In the genomic region with DNA sequence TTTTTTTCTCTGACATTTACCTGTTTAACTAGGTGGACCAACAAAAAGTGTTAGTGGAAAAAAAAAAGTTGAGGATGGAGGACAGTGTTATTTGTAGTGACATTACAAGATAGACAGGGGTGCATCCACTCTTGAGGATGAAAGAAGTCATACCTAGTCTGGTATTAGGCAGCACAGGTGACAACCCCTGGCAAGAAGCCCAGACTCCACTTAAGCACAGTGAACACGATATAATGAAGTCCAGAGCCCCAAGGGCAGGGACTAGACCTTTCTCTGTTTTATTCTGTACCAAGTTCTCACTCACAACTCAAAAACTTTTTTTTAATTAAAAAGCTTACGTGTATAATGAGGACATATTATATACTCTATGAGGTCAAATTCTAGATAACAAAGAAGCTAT, we compare ENCODE assay signal across 21 cellular contexts.
DNase-seq lines count a peak whose midpoint lies in the region; ATAC-seq and TF ChIP-seq lines count a peak whose summit lies in the region.
"Had no signal": no experiment of that assay in that cellular context is flagged by ENCODE, and none has a peak within 500 bp of the region (broad histone marks: within the 10 kb centered on the region; RNA-seq: fewer than 3 reads in every experiment).

No MANE protein-coding gene starts in this region.

- TF ChIP-seq CTCF in SK-N-SH (IDR thresholded peaks at IDR 0.05) (no peak), thyroid gland (IDR thresholded peaks at IDR 0.05) (no peak)

- H3K79me2 ChIP-seq in SK-N-SH (ENCODE audit: insufficient read depth), result no peaks in the 10 kb centered on the region

- intact Hi-C loops in thyroid gland (cut with DNase I), result no loop called here

- POLR2A ChIA-PET in SK-N-SH (lab: Yijun Ruan, JAX), result no interaction called here

- H3K4me1 ChIP-seq in SK-N-SH (ENCODE audit: control insufficient read depth in 1 of 2, insufficient read depth in 2 of 2, low read depth in 1 of 2, low read length in 1 of 2) (peaks cover 0 to 2% of the 10 kb centered on the region in 2 experiments; a peak in 1 of 4 replicates), thyroid gland (no peaks in the 10 kb centered on the region)
- H3K4me1 ChIP-seq: adrenal gland; BLaER1 treated with 17β-estradiol and CSF1 and Interleukin-3, amounts not matched to agents 10 nM and 100 nM; colonic mucosa; esophagus squamous epithelium; psoas muscle had no signal

- H3K27ac ChIP-seq in SK-N-SH (ENCODE audit: low read depth in 2 of 2, low read length in 1 of 2) (no peak overlapping the region), thyroid gland (no peak overlapping the region)
- H3K27ac ChIP-seq: adrenal gland; BLaER1 treated with 17β-estradiol and CSF1 and Interleukin-3, amounts not matched to agents 10 nM and 100 nM; colonic mucosa; esophagus squamous epithelium; psoas muscle had no signal

- H3K36me3 ChIP-seq in SK-N-SH (replicated peaks in 1 of 2; ENCODE audit: control insufficient read depth in 1 of 2, insufficient read depth in 2 of 2, low read length in 1 of 2) (no peaks in the 10 kb centered on the region), thyroid gland (no peaks in the 10 kb centered on the region)
- H3K36me3 ChIP-seq: adrenal gland; BLaER1 treated with 17β-estradiol and CSF1 and Interleukin-3, amounts not matched to agents 10 nM and 100 nM; colonic mucosa; esophagus squamous epithelium had no signal

- WGBS in SK-N-SH (ENCODE audit: low lambda C conversion rate), result 2% methylated on average over 2 of the region's 2 CpGs
- WGBS in thyroid gland, 2 donors, result 4 to 21% methylated on average over 2 of the region's 2 CpGs

- H3K9me2 ChIP-seq in SK-N-SH, result no peaks in the 10 kb centered on the region

- no peak for TF ChIP-seq EP300 in SK-N-SH (IDR thresholded peaks at IDR 0.05; ENCODE audit: borderline replicate concordance in 1 of 2, low read depth in 1 of 2, low read length in 1 of 2)

- CTCF ChIA-PET in SK-N-SH (lab: Yijun Ruan, JAX), result interaction anchor here (0.6 to 1.2 kb wide), 4 partner anchors 13 to 270 kb away, joined by 3 read pairs; no protein-coding TSS in a partner anchor

- DNase-seq in SK-N-SH (no peak), NCI-H2029 treated with DMSO at 0.1 percent for 48 hours (lab: John Stamatoyannopoulos, UW) (peak; percentile 82), NCI-H748 treated with DMSO at 0.1 percent for 48 hours (lab: John Stamatoyannopoulos, UW) (peak; percentile 58), thyroid gland (peak; percentile 22 to 35), cerebellar nuclear complex (lab: John Stamatoyannopoulos, UW) (no peak)
- DNase-seq in activated CD4-positive, alpha-beta T cell treated with anti-CD3 and anti-CD28 coated beads for 48 hours, result no peak
- DNase-seq: activated CD8-positive, alpha-beta memory T cell treated with anti-CD3 and anti-CD28 coated beads for 24 hours; activated naive CD4-positive, alpha-beta T cell; activated T-cell treated with anti-CD3 and anti-CD28 coated beads, Interleukin-2, amount 50 U/mL, for 4 hours; adrenal gland; colonic mucosa; esophagus squamous epithelium; GDM1; H7; kidney glomerular epithelial cell; NCI-H446 treated with DMSO at 0.1 percent for 48 hours; psoas muscle had no signal

- no peak for TF ChIP-seq RAD21 in SK-N-SH (IDR thresholded peaks at IDR 0.05; ENCODE audit: low read length)

- no peak overlapping the region for H3K4me2 ChIP-seq in SK-N-SH
- H3K4me2 ChIP-seq: BLaER1 treated with 17β-estradiol and CSF1 and Interleukin-3, amounts not matched to agents 10 nM and 100 nM had no signal

- no peak for TF ChIP-seq POLR2A in thyroid gland (IDR thresholded peaks at IDR 0.05)

- H2AFZ ChIP-seq in SK-N-SH (ENCODE audit: low read depth), result no peak overlapping the region

- H3K27me3 ChIP-seq in SK-N-SH (ENCODE audit: insufficient read depth) (no peaks in the 10 kb centered on the region), thyroid gland (no peaks in the 10 kb centered on the region)
- H3K27me3 ChIP-seq: adrenal gland; BLaER1 treated with 17β-estradiol and CSF1 and Interleukin-3, amounts not matched to agents 10 nM and 100 nM; colonic mucosa; esophagus squamous epithelium had no signal

- H3F3A ChIP-seq in SK-N-SH (replicated peaks; ENCODE audit: insufficient read depth), result no peaks in the 10 kb centered on the region

- H3K9me3 ChIP-seq in SK-N-SH (no peaks in the 10 kb centered on the region), thyroid gland (no peaks in the 10 kb centered on the region)
- H3K9me3 ChIP-seq: adrenal gland; BLaER1 treated with 17β-estradiol and CSF1 and Interleukin-3, amounts not matched to agents 10 nM and 100 nM; colonic mucosa; esophagus squamous epithelium had no signal

- no peaks in the 10 kb centered on the region for H4K20me1 ChIP-seq in SK-N-SH (ENCODE audit: insufficient read depth)
- H4K20me1 ChIP-seq: BLaER1 treated with 17β-estradiol and CSF1 and Interleukin-3, amounts not matched to agents 10 nM and 100 nM had no signal

- ATAC-seq in SK-N-SH treated with all-trans-retinoic acid at 6 μM for 48 hours (no peak), HG02642 (IDR thresholded peaks at IDR 0.05; ENCODE audit: poor library complexity, unreplicated experiment) (no peak)
- ATAC-seq: activated T-cell treated with anti-CD3 and anti-CD28 coated beads, Interleukin-2, amount 50 U/mL, for 4 hours; K562; psoas muscle had no signal

- H3K4me3 ChIP-seq in SK-N-SH (ENCODE audit: low read depth in 2 of 2, low read length in 1 of 2), result no peak overlapping the region
- H3K4me3 ChIP-seq in thyroid gland (replicated peaks in 1 of 3), result no peak overlapping the region
- H3K4me3 ChIP-seq: adrenal gland; BLaER1 treated with 17β-estradiol and CSF1 and Interleukin-3, amounts not matched to agents 10 nM and 100 nM; colonic mucosa; esophagus squamous epithelium; K562; psoas muscle had no signal

- H3K9ac ChIP-seq in SK-N-SH, result no peak overlapping the region
- H3K9ac ChIP-seq: BLaER1 treated with 17β-estradiol and CSF1 and Interleukin-3, amounts not matched to agents 10 nM and 100 nM had no signal

TF ChIP-seq in SK-N-SH treated with all-trans-retinoic acid at 6 μM for 48 hours, 23 proteins besides CTCF, POLR2A, EP300 and RAD21:
- peak; percentile 69 for TF ChIP-seq ISL1 (CRISPR knock-in tag; IDR thresholded peaks at IDR 0.05)
- TF ChIP-seq, protein P1, sequence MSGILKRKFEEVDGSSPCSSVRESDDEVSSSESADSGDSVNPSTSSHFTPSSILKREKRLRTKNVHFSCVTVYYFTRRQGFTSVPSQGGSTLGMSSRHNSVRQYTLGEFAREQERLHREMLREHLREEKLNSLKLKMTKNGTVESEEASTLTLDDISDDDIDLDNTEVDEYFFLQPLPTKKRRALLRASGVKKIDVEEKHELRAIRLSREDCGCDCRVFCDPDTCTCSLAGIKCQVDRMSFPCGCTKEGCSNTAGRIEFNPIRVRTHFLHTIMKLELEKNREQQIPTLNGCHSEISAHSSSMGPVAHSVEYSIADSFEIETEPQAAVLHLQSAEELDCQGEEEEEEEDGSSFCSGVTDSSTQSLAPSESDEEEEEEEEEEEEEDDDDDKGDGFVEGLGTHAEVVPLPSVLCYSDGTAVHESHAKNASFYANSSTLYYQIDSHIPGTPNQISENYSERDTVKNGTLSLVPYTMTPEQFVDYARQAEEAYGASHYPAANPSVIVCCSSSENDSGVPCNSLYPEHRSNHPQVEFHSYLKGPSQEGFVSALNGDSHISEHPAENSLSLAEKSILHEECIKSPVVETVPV (CRISPR knock-in tag; IDR thresholded peaks at IDR 0.05), result no peak

TF ChIP-seq in SK-N-SH, 30 proteins besides CTCF, POLR2A, EP300 and RAD21 (continues in another document):
- TF ChIP-seq CHD2 (IDR thresholded peaks at IDR 0.05; ENCODE audit: low read length, partially characterized antibody) (no peak), EZH2phosphoT487 (IDR thresholded peaks at IDR 0.05; ENCODE audit: borderline replicate concordance, low read depth) (no peak), TEAD4 (IDR thresholded peaks at IDR 0.05; ENCODE audit: borderline replicate concordance, insufficient read depth) (no peak)
- TF ChIP-seq, protein P2, sequence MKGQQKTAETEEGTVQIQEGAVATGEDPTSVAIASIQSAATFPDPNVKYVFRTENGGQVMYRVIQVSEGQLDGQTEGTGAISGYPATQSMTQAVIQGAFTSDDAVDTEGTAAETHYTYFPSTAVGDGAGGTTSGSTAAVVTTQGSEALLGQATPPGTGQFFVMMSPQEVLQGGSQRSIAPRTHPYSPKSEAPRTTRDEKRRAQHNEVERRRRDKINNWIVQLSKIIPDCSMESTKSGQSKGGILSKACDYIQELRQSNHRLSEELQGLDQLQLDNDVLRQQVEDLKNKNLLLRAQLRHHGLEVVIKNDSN (IDR thresholded peaks at IDR 0.05; ENCODE audit: borderline replicate concordance, low read depth), result no peak
- TF ChIP-seq, protein P3, sequence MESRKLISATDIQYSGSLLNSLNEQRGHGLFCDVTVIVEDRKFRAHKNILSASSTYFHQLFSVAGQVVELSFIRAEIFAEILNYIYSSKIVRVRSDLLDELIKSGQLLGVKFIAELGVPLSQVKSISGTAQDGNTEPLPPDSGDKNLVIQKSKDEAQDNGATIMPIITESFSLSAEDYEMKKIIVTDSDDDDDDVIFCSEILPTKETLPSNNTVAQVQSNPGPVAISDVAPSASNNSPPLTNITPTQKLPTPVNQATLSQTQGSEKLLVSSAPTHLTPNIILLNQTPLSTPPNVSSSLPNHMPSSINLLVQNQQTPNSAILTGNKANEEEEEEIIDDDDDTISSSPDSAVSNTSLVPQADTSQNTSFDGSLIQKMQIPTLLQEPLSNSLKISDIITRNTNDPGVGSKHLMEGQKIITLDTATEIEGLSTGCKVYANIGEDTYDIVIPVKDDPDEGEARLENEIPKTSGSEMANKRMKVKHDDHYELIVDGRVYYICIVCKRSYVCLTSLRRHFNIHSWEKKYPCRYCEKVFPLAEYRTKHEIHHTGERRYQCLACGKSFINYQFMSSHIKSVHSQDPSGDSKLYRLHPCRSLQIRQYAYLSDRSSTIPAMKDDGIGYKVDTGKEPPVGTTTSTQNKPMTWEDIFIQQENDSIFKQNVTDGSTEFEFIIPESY (IDR thresholded peaks at IDR 0.05; ENCODE audit: borderline replicate concordance, low read depth), result no peak

Comparison
In these comparisons a context has a peak if more than half of its experiments do, and no peak if none do; other contexts are left out.
1. DNase-seq: peak in NCI-H2029 treated with DMSO at 0.1 percent for 48 hours (single experiment), NCI-H748 treated with DMSO at 0.1 percent for 48 hours (single experiment) and thyroid gland (2 of 2); none in SK-N-SH (single experiment), cerebellar nuclear complex (0 of 2) and activated CD4-positive, alpha-beta T cell treated with anti-CD3 and anti-CD28 coated beads for 48 hours (single experiment).